ENCODE assay signal across 8 cellular contexts in the genomic region with DNA sequence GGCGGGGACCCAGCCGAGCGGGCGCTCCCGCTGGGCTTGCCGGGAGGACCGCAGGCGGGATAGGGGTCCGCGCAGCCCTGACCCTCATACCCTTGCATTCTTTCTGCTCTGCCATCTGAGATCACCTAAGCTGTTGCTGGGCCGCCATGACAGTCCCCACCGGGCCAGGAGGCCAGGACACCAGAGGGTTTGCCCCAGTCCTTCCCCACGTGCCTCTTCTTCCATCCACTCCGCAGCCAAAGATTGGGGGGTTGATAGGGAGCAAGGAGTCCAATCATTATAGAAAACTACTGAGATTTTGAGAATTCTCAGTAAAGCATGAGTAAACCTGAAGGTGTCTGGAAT. TPM values are rescaled to one million over a fixed set of nuclear protein-coding genes. Genes with fewer than 3 reads are reported as not detected.
A peak's percentile ranks its signal among the peaks of the same experiment; 100 is the strongest.
DNase-seq lines count a peak whose midpoint lies in the region; ATAC-seq and TF ChIP-seq lines count a peak whose summit lies in the region.

No MANE protein-coding gene starts in this region.

- no peak overlapping the region for H3K27ac ChIP-seq in esophagus squamous epithelium

- H3K9me3 ChIP-seq in MG63 (no peaks in the 10 kb centered on the region), esophagus squamous epithelium (no peaks in the 10 kb centered on the region)

- WGBS in esophagus squamous epithelium, 2 donors = 7% methylated on average over 2 of the region's 14 CpGs; no CpG with 5 or more reads in 1 of the 2 donors

- H3K9me3 Mint-ChIP-seq in osteocyte (ENCODE audit: unreplicated experiment) = no peaks in the 10 kb centered on the region

- in situ Hi-C loops in Caki2 (cut with HindIII; ENCODE audit: low pct_unique_long_range_greater_than_20kb, low sequenced_read_pairs) = no loop called here

- peaks cover 13% of the 10 kb centered on the region for H3K4me1 Mint-ChIP-seq in osteocyte (ENCODE audit: unreplicated experiment)

- TF ChIP-seq CTCF in esophagus squamous epithelium (IDR thresholded peaks at IDR 0.05) = no peak
- no peak for TF ChIP-seq CTCF in osteocyte (IDR thresholded peaks at IDR 0.05)

- H3K27me3 ChIP-seq in MG63 = no peaks in the 10 kb centered on the region
- H3K27me3 ChIP-seq in esophagus squamous epithelium = peaks cover 0 to 23% (median 0%) of the 10 kb centered on the region in 4 donors

- ATAC-seq in HG03469 (IDR thresholded peaks at IDR 0.05; ENCODE audit: unreplicated experiment) = no peak
- ATAC-seq in GM19397 (IDR thresholded peaks at IDR 0.05; ENCODE audit: unreplicated experiment) = no peak
- ATAC-seq in HG02970 (IDR thresholded peaks at IDR 0.05; ENCODE audit: low FRiP score, unreplicated experiment) = no peak

- peak overlapping the region; percentile 35 for H3K4me3 ChIP-seq in MG63
- H3K4me3 ChIP-seq in esophagus squamous epithelium = peak overlapping the region; percentile 48 to 82 (median 63)

- no peak for TF ChIP-seq POLR2A in esophagus squamous epithelium (IDR thresholded peaks at IDR 0.05)

- peak overlapping the region; percentile 80 for H3K4me3 Mint-ChIP-seq in osteocyte (ENCODE audit: unreplicated experiment)

- no peaks in the 10 kb centered on the region for H3K27me3 Mint-ChIP-seq in osteocyte (ENCODE audit: unreplicated experiment)

- intact Hi-C loops in esophagus squamous epithelium (cut with DNase I) = no loop called here

- no peaks in the 10 kb centered on the region for H3K36me3 ChIP-seq in MG63
- H3K36me3 ChIP-seq in esophagus squamous epithelium = no peaks in the 10 kb centered on the region

- H3K36me3 Mint-ChIP-seq in osteocyte (ENCODE audit: unreplicated experiment) = no peaks in the 10 kb centered on the region

- H3K4me1 ChIP-seq in esophagus squamous epithelium = peaks cover 0 to 17% (median 5%) of the 10 kb centered on the region in 3 donors

- peak; percentile 37 for DNase-seq in Caki2 (ENCODE audit: low read depth)
- DNase-seq in MG63 = no peak
- DNase-seq in esophagus squamous epithelium (lab: John Stamatoyannopoulos, UW) = no peak
- no peak for DNase-seq in osteocyte (ENCODE audit: extremely low spot score, unreplicated experiment)
- DNase-seq in activated CD8-positive, alpha-beta memory T cell treated with anti-CD3 and anti-CD28 coated beads, Interleukin-2, amount 50 U/mL, for 4 hours = no peak

- peak overlapping the region; percentile 16 for H3K27ac Mint-ChIP-seq in osteocyte (ENCODE audit: unreplicated experiment)

RNA-seq across cellular contexts. Expression of a gene that starts 0.5 kb away (rescaled TPM):
- total RNA-seq in Caki2 (2014; rRNA removed; shearing (Covaris generic); ENCODE audit: low replicate concordance) = 2.3 and 6.0 TPM in 2 replicates
- 1.1 and 1.4 TPM in 2 replicates for total RNA-seq in MG63 (2014; rRNA removed; shearing (Covaris generic); ENCODE audit: low replicate concordance)
- total RNA-seq in esophagus squamous epithelium = 1 to 10 TPM in 2 of 4 donors, under 1 TPM in 1, not detected in 1; 0.31 to 2.5 (median 1.2) TPM
- 0.83 and 2.5 TPM in 2 replicates for total RNA-seq in osteocyte
